8 cellular contexts compared by ENCODE assay signal in the genomic region with DNA sequence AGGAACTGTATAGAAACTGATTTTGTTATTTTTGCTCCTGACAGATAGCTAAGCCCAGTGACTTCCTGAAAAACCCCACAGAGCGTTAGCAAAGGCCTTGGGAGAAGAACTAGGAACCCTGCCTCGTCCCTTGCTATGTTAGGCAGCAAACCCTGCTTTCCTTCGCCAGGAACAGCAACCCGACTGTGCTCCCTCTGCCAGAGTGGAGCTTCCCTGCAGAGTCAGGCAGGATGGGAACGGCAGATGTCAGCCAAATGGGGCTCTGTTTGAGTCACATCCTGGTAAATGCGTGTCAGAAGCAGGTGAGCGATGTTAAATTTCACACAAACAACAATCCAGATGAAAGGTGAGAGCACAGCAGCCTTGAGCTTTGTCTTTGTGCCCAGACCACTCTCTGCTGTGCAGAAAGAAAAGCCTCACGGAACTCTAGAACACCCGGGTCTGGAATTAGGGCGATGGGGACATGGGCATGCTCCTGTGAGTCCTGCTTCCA.
DNase-seq lines count a peak whose midpoint lies in the region; ATAC-seq and TF ChIP-seq lines count a peak whose summit lies in the region.

No MANE protein-coding gene starts in this region.

- H3K4me1 ChIP-seq in H9 (ENCODE audit: insufficient read depth, low read length) (no peaks in the 10 kb centered on the region; the same call in 1 of the 2 replicates), SK-N-SH (ENCODE audit: control insufficient read depth in 1 of 2, insufficient read depth in 2 of 2, low read depth in 1 of 2, low read length in 1 of 2) (peaks cover 0 to 26% of the 10 kb centered on the region in 2 experiments; a peak in 2 of 4 replicates), heart right ventricle (peaks cover 0 to 18% (median 7%) of the 10 kb centered on the region in 9 donors)

- H3K9me2 ChIP-seq in SK-N-SH: no peaks in the 10 kb centered on the region

- H4K20me1 ChIP-seq in H9 (ENCODE audit: control insufficient read depth, insufficient read depth, insufficient read length): no peaks in the 10 kb centered on the region
- no peaks in the 10 kb centered on the region for H4K20me1 ChIP-seq in SK-N-SH (ENCODE audit: insufficient read depth)

- H3K56ac ChIP-seq in H9 (ENCODE audit: insufficient read length, low read depth, low read length): peak overlapping the region; percentile 74

- H2BK120ac ChIP-seq in H9 (ENCODE audit: low read depth, low read length, poor library complexity, severe bottlenecking): no peak overlapping the region

- no CpG with 5 or more reads among the region's 10 CpGs for WGBS in H9 (ENCODE audit: extremely low coverage, insufficient read length, low lambda C conversion rate)
- 42% methylated on average over 5 of the region's 10 CpGs for WGBS in SK-N-SH (ENCODE audit: low lambda C conversion rate)
- WGBS in heart right ventricle, 2 donors: 53 to 63% methylated on average over 10 of the region's 10 CpGs

- H3K79me1 ChIP-seq in H9 (ENCODE audit: insufficient read depth, low read depth, low read length, poor library complexity, severe bottlenecking): no peaks in the 10 kb centered on the region

- no peak overlapping the region for H3K4me2 ChIP-seq in H9 (ENCODE audit: insufficient read depth, insufficient read length, low read length)
- peak overlapping the region; percentile 21; the same call in 1 of the 2 replicates for H3K4me2 ChIP-seq in SK-N-SH

- H3K14ac ChIP-seq in H9 (ENCODE audit: insufficient read depth, low read length): no peak overlapping the region; the same call in 1 of the 2 replicates

- H3K27ac ChIP-seq in H9 (ENCODE audit: insufficient read length, low read depth, low read length): no peak overlapping the region
- H3K27ac ChIP-seq in SK-N-SH (ENCODE audit: low read depth in 2 of 2, low read length in 1 of 2): peak overlapping the region in 1 of 2 experiments; percentile 64; a peak in 2 of 4 replicates
- peak overlapping the region in 1 of 10 donors; percentile 8 for H3K27ac ChIP-seq in heart right ventricle

- H3K79me2 ChIP-seq in H9 (ENCODE audit: insufficient read depth, low read length) (no peaks in the 10 kb centered on the region), SK-N-SH (ENCODE audit: insufficient read depth) (no peaks in the 10 kb centered on the region)

- H3K23ac ChIP-seq in H9 (ENCODE audit: insufficient read length, low read depth, low read length): no peak overlapping the region

- TF ChIP-seq EP300 in SK-N-SH (IDR thresholded peaks at IDR 0.05; ENCODE audit: borderline replicate concordance in 1 of 2, low read depth in 1 of 2, low read length in 1 of 2): 0 out of 4 replicates have a peak, but pooled peaks of 1 of the 2 experiments have one; percentile 15

- H4K8ac ChIP-seq in H9 (replicated peaks; ENCODE audit: insufficient read length, low read depth, low read length): no peak overlapping the region

- ATAC-seq in heart right ventricle (peak in 6 of 8 donors; percentile 34 to 61 (median 54)), HG02763 (IDR thresholded peaks at IDR 0.05; ENCODE audit: unreplicated experiment) (no peak)

- peak overlapping the region in 1 of 3 experiments; percentile 68; a peak in 2 of 7 replicates for H3K27ac Mint-ChIP-seq in H9

- CTCF ChIA-PET in SK-N-SH (lab: Yijun Ruan, JAX): interaction anchor here (0.6 to 1.3 kb wide), 3 partner anchors 11 to 681 kb away, joined by 3 to 4 read pairs (median 3); no protein-coding TSS in a partner anchor

- H3K9ac ChIP-seq in H9 (ENCODE audit: extremely low read depth, insufficient read length, low read length) (no peak overlapping the region), SK-N-SH (0 out of 2 replicates have a peak overlapping the region, but pooled peaks have one; percentile 19)

- H3K27me3 ChIP-seq in H9 (ENCODE audit: insufficient read depth, low read length): no peaks in the 10 kb centered on the region
- H3K27me3 ChIP-seq in SK-N-SH (ENCODE audit: insufficient read depth): no peaks in the 10 kb centered on the region
- no peaks in the 10 kb centered on the region for H3K27me3 ChIP-seq in heart right ventricle

- peaks cover 8 to 13% of the 10 kb centered on the region in 2 experiments for H3K4me1 Mint-ChIP-seq in H9

- POLR2A ChIA-PET in SK-N-SH (lab: Yijun Ruan, JAX): no interaction called here

- no peak overlapping the region for H3K4ac ChIP-seq in H9 (ENCODE audit: low read depth, low read length)

- no peaks in the 10 kb centered on the region for H3K27me3 Mint-ChIP-seq in H9 (ENCODE audit: low read depth)

- H3K23me2 ChIP-seq in H9 (ENCODE audit: insufficient read length, low read depth, low read length, poor library complexity, severe bottlenecking): no peaks in the 10 kb centered on the region

- no peak overlapping the region for H3K4me3 Mint-ChIP-seq in H9

- H3K9me3 ChIP-seq in H9 (ENCODE audit: control insufficient read depth, low read depth, low read length) (no peaks in the 10 kb centered on the region), SK-N-SH (no peaks in the 10 kb centered on the region), heart right ventricle (no peaks in the 10 kb centered on the region)

- intact Hi-C loops in heart right ventricle (cut with DNase I): no loop called here

- TF ChIP-seq CTCF in H9 (conservative IDR thresholded peaks at IDR 0.05): no peak
- no peak for TF ChIP-seq CTCF in SK-N-SH (IDR thresholded peaks at IDR 0.05)
- TF ChIP-seq CTCF in heart right ventricle (IDR thresholded peaks at IDR 0.05): no peak

- no peak overlapping the region for H2BK5ac ChIP-seq in H9 (ENCODE audit: insufficient read length, low read length)

- no peaks in the 10 kb centered on the region for H3K9me3 Mint-ChIP-seq in H9

- no peak overlapping the region for H2BK20ac ChIP-seq in H9 (ENCODE audit: low read depth, low read length, poor library complexity, severe bottlenecking)

- H2BK12ac ChIP-seq in H9 (ENCODE audit: insufficient read length, low read depth, low read length): no peak overlapping the region

- DNase-seq in 8988T: peak; percentile 28
- no peak for DNase-seq in H9
- no peak for DNase-seq in SK-N-SH
- DNase-seq in heart right ventricle: no peak
- DNase-seq in putamen (ENCODE audit: low spot score): no peak
- no peak for DNase-seq in activated T-cell treated with anti-CD3 and anti-CD28 coated beads, Interleukin-2, amount 50 U/mL, for 1 hour
- DNase-seq in NCI-H510A treated with DMSO at 0.1 percent for 48 hours (lab: John Stamatoyannopoulos, UW): no peak

- H4K91ac ChIP-seq in H9 (ENCODE audit: insufficient read length, low read depth, low read length): no peak overlapping the region

- no peaks in the 10 kb centered on the region for H3K36me3 Mint-ChIP-seq in H9 (ENCODE audit: insufficient read depth in 1 of 3, low read depth in 3 of 3)

- H3K4me3 ChIP-seq in SK-N-SH (ENCODE audit: low read depth in 2 of 2, low read length in 1 of 2) (no peak overlapping the region), heart right ventricle (no peak overlapping the region)

- H2AFZ ChIP-seq in H9 (ENCODE audit: low read length): no peak overlapping the region
- peak overlapping the region; percentile 52 for H2AFZ ChIP-seq in SK-N-SH (ENCODE audit: low read depth)

- TF ChIP-seq RAD21 in SK-N-SH (IDR thresholded peaks at IDR 0.05; ENCODE audit: low read length): no peak

- H3K36me3 ChIP-seq in SK-N-SH (replicated peaks in 1 of 2; ENCODE audit: control insufficient read depth in 1 of 2, insufficient read depth in 2 of 2, low read length in 1 of 2) (no peaks in the 10 kb centered on the region), heart right ventricle (no peaks in the 10 kb centered on the region)

- peaks cover 7% of the 10 kb centered on the region for H3F3A ChIP-seq in SK-N-SH (replicated peaks; ENCODE audit: insufficient read depth)

- no peak overlapping the region for H2AK5ac ChIP-seq in H9 (ENCODE audit: insufficient read length, low read length)

- H4K5ac ChIP-seq in H9 (ENCODE audit: insufficient read length, low read depth, low read length): no peak overlapping the region

- H3T11ph ChIP-seq in H9 (ENCODE audit: low read length): no peak overlapping the region

- H3K18ac ChIP-seq in H9 (ENCODE audit: insufficient read length, low read depth, low read length): no peak overlapping the region

- no peak overlapping the region for H2BK15ac ChIP-seq in H9 (ENCODE audit: low read depth, low read length)

TF ChIP-seq in SK-N-SH, 30 proteins besides CTCF, POLR2A, EP300 and RAD21:
- TF ChIP-seq POLR2AphosphoS5 (IDR thresholded peaks at IDR 0.05; ENCODE audit: low read depth, low read length): no peak
- TF ChIP-seq FOSL2 (IDR thresholded peaks at IDR 0.05; ENCODE audit: borderline replicate concordance, low read depth): peak; percentile 27; the same call in 1 of the 2 replicates
- TF ChIP-seq SIN3A (IDR thresholded peaks at IDR 0.05; ENCODE audit: borderline replicate concordance, low read depth, low read length): no peak
- peak; percentile 58 for TF ChIP-seq TCF12 (IDR thresholded peaks at IDR 0.05)
